Comparison of ENCODE assay signal across 15 cellular contexts in the genomic region with DNA sequence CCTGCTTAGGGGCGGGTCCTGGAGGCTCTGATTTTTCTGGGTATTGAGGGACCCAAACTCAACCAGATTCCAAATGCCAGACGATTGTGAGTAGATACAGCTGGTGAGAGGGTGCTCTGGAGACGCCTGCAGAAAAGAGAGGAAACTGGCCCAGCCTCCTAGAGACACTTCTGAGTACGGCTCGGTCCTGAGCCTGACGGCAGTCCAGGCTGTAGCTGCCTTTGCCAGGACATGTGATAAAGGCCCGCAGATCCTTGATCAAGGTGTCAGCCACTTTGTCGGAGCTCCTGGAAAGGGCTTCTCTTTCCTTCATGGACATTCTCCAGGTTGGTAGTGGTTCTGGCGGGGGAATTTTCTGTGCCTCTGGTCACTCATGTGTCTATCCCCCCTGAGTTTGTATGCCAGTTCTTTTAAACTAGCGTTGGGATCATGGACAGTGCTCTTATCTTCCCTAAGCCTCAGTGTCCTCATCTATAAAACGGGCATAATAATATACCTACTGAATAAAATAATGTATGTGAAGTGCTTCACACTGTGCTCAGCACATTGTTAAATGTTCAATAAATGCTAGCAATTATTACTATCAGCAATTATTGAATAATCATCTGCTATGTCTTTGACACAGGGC. TPM values are rescaled to one million over a fixed set of nuclear protein-coding genes. Genes with fewer than 3 reads are reported as not detected.
DNase-seq lines count a peak whose midpoint lies in the region; ATAC-seq and TF ChIP-seq lines count a peak whose summit lies in the region.
"Had no signal": no experiment of that assay in that cellular context is flagged by ENCODE, and none has a peak within 500 bp of the region (broad histone marks: within the 10 kb centered on the region; RNA-seq: fewer than 3 reads in every experiment).

No MANE protein-coding gene starts in this region.

- CTCF ChIA-PET in CD8-positive, alpha-beta T cell (lab: Charles Lee): interaction anchor here (1.1 to 2.6 kb wide), 3 partner anchors 13 to 169 kb away, joined by 3 to 8 read pairs (median 5); no protein-coding TSS in a partner anchor

- POLR2A ChIA-PET in CD8-positive, alpha-beta T cell (lab: Charles Lee): no interaction called here

- no peak overlapping the region for H3K27ac Mint-ChIP-seq in CD8-positive, alpha-beta T cell
- H3K27ac Mint-ChIP-seq: activated CD4-positive, alpha-beta T cell treated with anti-CD3 and anti-CD28 coated beads for 36 hours had no signal

- DNase-seq in CD8-positive, alpha-beta T cell: no peak
- DNase-seq in SK-N-DZ (ENCODE audit: low spot score): peak; percentile 54
- DNase-seq in left cardiac atrium: no peak
- DNase-seq in osteoblast (ENCODE audit: insufficient read length, low spot score, missing footprints): peak; percentile 78
- DNase-seq in stimulated activated naive CD4-positive, alpha-beta T cell (lab: John Stamatoyannopoulos, UW): no peak
- DNase-seq in inferior parietal cortex (ENCODE audit: extremely low spot score): no peak
- DNase-seq in left colon: no peak
- DNase-seq: activated effector memory CD4-positive, alpha-beta T cell treated with anti-CD3 and anti-CD28 coated beads, Interleukin-2, amount 50 U/mL, for 16 hours; colonic mucosa; foreskin keratinocyte; mesenchymal stem cell; sigmoid colon; uterus had no signal

- no peaks in the 10 kb centered on the region for H3K9me3 ChIP-seq in CD8-positive, alpha-beta T cell (ENCODE audit: low read length)
- no peaks in the 10 kb centered on the region for H3K9me3 ChIP-seq in osteoblast (ENCODE audit: low read depth, low read length)
- H3K9me3 ChIP-seq: colonic mucosa, sigmoid colon, uterus had no signal

- H3K4me2 ChIP-seq in osteoblast (ENCODE audit: insufficient read depth, low read length): no peak overlapping the region

- H2AFZ ChIP-seq in osteoblast (ENCODE audit: low read length): no peak overlapping the region

- H3K4me3 ChIP-seq in CD8-positive, alpha-beta T cell (ENCODE audit: low read depth, low read length): peak overlapping the region; percentile 35
- no peak overlapping the region for H3K4me3 ChIP-seq in osteoblast (ENCODE audit: insufficient read depth, low read length)
- H3K4me3 ChIP-seq: colonic mucosa had no signal

- intact Hi-C loops in CD8-positive, alpha-beta T cell (cut with DNase I, micrococcal nuclease): no loop called here
- intact Hi-C loops in left cardiac atrium (cut with DNase I) (no loop called here), left colon (cut with DNase I, micrococcal nuclease) (no loop called here)

- H3K27me3 ChIP-seq in CD8-positive, alpha-beta T cell (ENCODE audit: insufficient read depth, low read length): no peaks in the 10 kb centered on the region
- peaks cover 37% of the 10 kb centered on the region for H3K27me3 ChIP-seq in osteoblast (ENCODE audit: insufficient read depth, low read length)
- H3K27me3 ChIP-seq: uterus had no signal

- no peaks in the 10 kb centered on the region for H3K79me2 ChIP-seq in osteoblast (ENCODE audit: insufficient read depth, low read length)

- H3K4me1 Mint-ChIP-seq in CD8-positive, alpha-beta T cell (ENCODE audit: low read depth): peaks cover 8% of the 10 kb centered on the region

- H3K4me1 ChIP-seq in CD8-positive, alpha-beta T cell (ENCODE audit: insufficient read depth, low read length): peaks cover 9% of the 10 kb centered on the region
- H3K4me1 ChIP-seq in osteoblast (ENCODE audit: insufficient read depth, low read length): no peaks in the 10 kb centered on the region
- H3K4me1 ChIP-seq: colonic mucosa, uterus had no signal

- H3K4me3 Mint-ChIP-seq in CD8-positive, alpha-beta T cell: peak overlapping the region; percentile 15

- H3K36me3 ChIP-seq in CD8-positive, alpha-beta T cell (ENCODE audit: insufficient read depth, low read length): no peaks in the 10 kb centered on the region
- H3K36me3 ChIP-seq in osteoblast (ENCODE audit: insufficient read depth, low read length): no peaks in the 10 kb centered on the region
- H3K36me3 ChIP-seq: colonic mucosa, sigmoid colon, uterus had no signal

- no peaks in the 10 kb centered on the region for H3K36me3 Mint-ChIP-seq in CD8-positive, alpha-beta T cell

- H3K27ac ChIP-seq in CD8-positive, alpha-beta T cell (ENCODE audit: low read depth, low read length): no peak overlapping the region
- H3K27ac ChIP-seq in osteoblast (ENCODE audit: low read depth, low read length): no peak overlapping the region
- H3K27ac ChIP-seq: colonic mucosa, foreskin keratinocyte, sigmoid colon, uterus had no signal

- peaks cover 58% of the 10 kb centered on the region for H3K27me3 Mint-ChIP-seq in CD8-positive, alpha-beta T cell (ENCODE audit: low read depth)

- no peaks in the 10 kb centered on the region for H3K9me3 Mint-ChIP-seq in CD8-positive, alpha-beta T cell

- no peak for TF ChIP-seq CTCF in CD8-positive, alpha-beta T cell (IDR thresholded peaks at IDR 0.05)
- TF ChIP-seq CTCF in osteoblast (IDR thresholded peaks at IDR 0.05; ENCODE audit: extremely low read depth, low read depth, low read length): no peak

- H4K20me1 ChIP-seq in osteoblast (ENCODE audit: insufficient read depth, low read length): no peaks in the 10 kb centered on the region

- ATAC-seq in CD8-positive, alpha-beta T cell: no peak
- ATAC-seq in left cardiac atrium (peak; percentile 21 to 69), HG03025 (IDR thresholded peaks at IDR 0.05; ENCODE audit: low FRiP score, unreplicated experiment) (no peak), left colon (no peak)

RNA-seq across cellular contexts. Expression of a gene that starts 42.4 kb away (rescaled TPM):
- total RNA-seq in CD8-positive, alpha-beta T cell: 1 to 10 TPM; 8.5 to 9.3 TPM
- 8.8 and 9.5 TPM in 2 replicates for polyA plus RNA-seq in SK-N-DZ (2014; cell fraction: cytosol; rRNA removed)
- polyA plus RNA-seq in SK-N-DZ (2014; cell fraction: nucleus; rRNA removed): 5.6 and 6.8 TPM in 2 replicates
- total RNA-seq in left cardiac atrium (10 to 100 TPM; 26.0 to 26.4 TPM), osteoblast (11.2 and 11.8 TPM in 2 replicates), left colon (10 to 100 TPM; 13.0 to 15.5 TPM)

Comparison
In these comparisons a context has a peak if more than half of its experiments do, and no peak if none do; other contexts are left out.
1. ATAC-seq: peak in left cardiac atrium (2 of 2); none in CD8-positive, alpha-beta T cell (single experiment), HG03025 (single experiment) and left colon (single experiment).
2. DNase-seq: peak in SK-N-DZ (single experiment) and osteoblast (single experiment); none in CD8-positive, alpha-beta T cell (0 of 7), left cardiac atrium (single experiment), stimulated activated naive CD4-positive, alpha-beta T cell (0 of 6), inferior parietal cortex (single experiment) and left colon (0 of 2).